Comparison of ENCODE assay signal across 3 cellular contexts in genomic region chr19:44908836-44909201, GRCh38.
TF ChIP-seq lines count a peak whose summit lies in the region.

No MANE protein-coding gene starts in this region.

TF ChIP-seq in SK-N-SH, 30 proteins besides CTCF, POLR2A, EP300 and RAD21:
- TF ChIP-seq IRF3 (IDR thresholded peaks at IDR 0.05; ENCODE audit: low read depth, low read length): no peak
- no peak for TF ChIP-seq FOXM1 (IDR thresholded peaks at IDR 0.05; ENCODE audit: low read depth)

TF ChIP-seq in SK-N-SH treated with all-trans-retinoic acid at 6 μM for 48 hours, 23 proteins besides CTCF, POLR2A, EP300 and RAD21:
- TF ChIP-seq SNAI2 (CRISPR knock-in tag; IDR thresholded peaks at IDR 0.05) (no peak), ZNF8 (CRISPR knock-in tag; IDR thresholded peaks at IDR 0.05) (no peak), CSRNP3 (CRISPR knock-in tag; IDR thresholded peaks at IDR 0.05) (no peak), GLIS3 (CRISPR knock-in tag; IDR thresholded peaks at IDR 0.05) (no peak), ZFP3 (CRISPR knock-in tag; IDR thresholded peaks at IDR 0.05) (no peak), ZNF70 (CRISPR knock-in tag; IDR thresholded peaks at IDR 0.05) (no peak), OSR1 (CRISPR knock-in tag; IDR thresholded peaks at IDR 0.05) (no peak), ESRRG (CRISPR knock-in tag; IDR thresholded peaks at IDR 0.05) (no peak), ZNF565 (CRISPR knock-in tag; conservative IDR thresholded peaks at IDR 0.05; ENCODE audit: low read depth) (no peak), ZFP30 (CRISPR knock-in tag; IDR thresholded peaks at IDR 0.05) (no peak), TCF4 (CRISPR knock-in tag; IDR thresholded peaks at IDR 0.05; ENCODE audit: borderline replicate concordance) (no peak), BACH2 (CRISPR knock-in tag; IDR thresholded peaks at IDR 0.05; ENCODE audit: borderline replicate concordance) (no peak), TSHZ2 (CRISPR knock-in tag; IDR thresholded peaks at IDR 0.05) (no peak), ARNTL (CRISPR knock-in tag; IDR thresholded peaks at IDR 0.05; ENCODE audit: borderline replicate concordance, low read depth) (no peak), TOX (CRISPR knock-in tag; IDR thresholded peaks at IDR 0.05; ENCODE audit: borderline replicate concordance) (no peak), PPARA (CRISPR knock-in tag; IDR thresholded peaks at IDR 0.05; ENCODE audit: borderline replicate concordance) (no peak), ZC3H10 (CRISPR knock-in tag; IDR thresholded peaks at IDR 0.05) (no peak)
TF ChIP-seq in SK-N-SH treated with all-trans-retinoic acid at 6 μM for 48 hours: peak in this region for 0.

TF ChIP-seq in K562, 482 proteins besides CTCF, POLR2A, EP300 and RAD21:
- TF ChIP-seq ZBTB33 (CRISPR knock-in tag; IDR thresholded peaks at IDR 0.05) (peak; percentile 98), IRF2 (CRISPR knock-in tag; IDR thresholded peaks at IDR 0.05) (no peak), MIER1 (IDR thresholded peaks at IDR 0.05; ENCODE audit: low read depth) (no peak), ZFX (CRISPR knock-in tag; IDR thresholded peaks at IDR 0.05) (no peak), RBFOX2 (IDR thresholded peaks at IDR 0.05; ENCODE audit: low read depth, low read length) (peak; percentile 38), NUFIP1 (IDR thresholded peaks at IDR 0.05; ENCODE audit: partially characterized antibody) (no peak), HNRNPL (IDR thresholded peaks at IDR 0.05; ENCODE audit: low read depth, low read length) (peak; percentile 41; the same call in 1 of the 2 replicates), GTF2E2 (tag; IDR thresholded peaks at IDR 0.05) (no peak)
